ENCODE assay signal across 11 cellular contexts in the genomic region with DNA sequence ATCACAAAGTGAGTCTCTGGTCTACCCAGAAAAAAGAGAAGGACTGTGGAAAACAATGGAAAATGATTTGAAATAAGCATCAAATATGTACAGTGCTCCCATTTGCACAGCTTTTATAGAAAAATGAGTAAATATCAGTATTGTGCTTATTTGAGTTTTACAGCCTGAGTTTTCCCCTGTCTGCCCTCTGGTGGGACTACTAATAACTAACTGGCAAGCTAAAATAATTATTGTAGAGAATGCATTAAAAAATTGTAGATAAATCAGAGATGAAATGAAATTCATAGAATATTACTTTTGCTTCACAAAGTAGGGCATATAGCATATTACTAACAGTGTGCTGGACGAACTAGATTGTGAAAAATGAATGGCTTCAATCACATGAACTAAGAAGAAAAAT.
DNase-seq lines count a peak whose midpoint lies in the region; FAIRE-seq and TF ChIP-seq lines count a peak whose summit lies in the region.
"Had no signal": no experiment of that assay in that cellular context is flagged by ENCODE, and none has a peak within 500 bp of the region (broad histone marks: within the 10 kb centered on the region; RNA-seq: fewer than 3 reads in every experiment).

No MANE protein-coding gene starts in this region.

- H3K18ac ChIP-seq in H9 (ENCODE audit: insufficient read length, low read depth, low read length), result no peak overlapping the region

- H3K27ac ChIP-seq in AG04450 (ENCODE audit: low read depth, low read length) (no peak overlapping the region), H9 (ENCODE audit: insufficient read length, low read depth, low read length) (no peak overlapping the region)
- H3K27ac ChIP-seq: thyroid gland had no signal

- no peak overlapping the region for H2AK5ac ChIP-seq in H9 (ENCODE audit: insufficient read length, low read length)

- H3K9me3 ChIP-seq in AG04450 (ENCODE audit: control insufficient read depth, insufficient read depth, low read length), result no peaks in the 10 kb centered on the region
- H3K9me3 ChIP-seq in H9 (ENCODE audit: control insufficient read depth, low read depth, low read length), result no peaks in the 10 kb centered on the region
- H3K9me3 ChIP-seq: thyroid gland had no signal

- H3K9me3 Mint-ChIP-seq in H9, result no peaks in the 10 kb centered on the region; a peak in 2 of 5 replicates

- TF ChIP-seq CTCF in AG04450 (IDR thresholded peaks at IDR 0.05; ENCODE audit: low read depth, low read length) (peak; percentile 67), H9 (conservative IDR thresholded peaks at IDR 0.05) (peak; percentile 35; the same call in 1 of the 3 replicates), WI38 (IDR thresholded peaks at IDR 0.05; ENCODE audit: low read depth, low read length) (peak; percentile 9; the same call in 1 of the 2 replicates)

- H3K4me3 Mint-ChIP-seq in H9, result no peak overlapping the region
- H3K4me3 Mint-ChIP-seq: activated T-helper 1 cell treated with anti-CD3 and anti-CD28 coated beads, Interleukin-12 subunit alpha, Interleukin-12 subunit beta, Interleukin-2, Interleukin-4 antibody, amounts not matched to agents 30 ng/mL and 10 ng/mL and 1 ng/mL, durations not matched to agents 14 hours and 24 hours and 36 hours; dendritic cell treated with granulocyte-macrophage colony-stimulating factor and Interleukin-4, amounts not matched to agents 40 ng/mL and 50 ng/mL, for 4 days had no signal

- FAIRE-seq in frontal cortex (lab: Jason Lieb, UNC), result peak; percentile 44

- no CpG with 5 or more reads among the region's 1 CpG for WGBS in H9 (ENCODE audit: extremely low coverage, insufficient read length, low lambda C conversion rate)

- CTCF ChIA-PET in AG04450 (lab: Charles Lee), result interaction anchor here (0.7 to 1.9 kb wide), 7 partner anchors 8 to 1284 kb away, joined by 3 to 6 read pairs (median 4); no protein-coding TSS in a partner anchor

- POLR2A ChIA-PET in AG04450 (lab: Yijun Ruan, JAX), result no interaction called here

- no peak overlapping the region for H4K91ac ChIP-seq in H9 (ENCODE audit: insufficient read length, low read depth, low read length)

- no peak overlapping the region for H4K5ac ChIP-seq in H9 (ENCODE audit: insufficient read length, low read depth, low read length)

- no peaks in the 10 kb centered on the region; the same call in 1 of the 2 replicates for H3K4me1 ChIP-seq in H9 (ENCODE audit: insufficient read depth, low read length)
- H3K4me1 ChIP-seq: thyroid gland had no signal

- H3K27ac Mint-ChIP-seq in H9, result no peak overlapping the region
- H3K27ac Mint-ChIP-seq: activated T-helper 1 cell treated with anti-CD3 and anti-CD28 coated beads, Interleukin-12 subunit alpha, Interleukin-12 subunit beta, Interleukin-2, Interleukin-4 antibody, amounts not matched to agents 30 ng/mL and 10 ng/mL and 1 ng/mL, durations not matched to agents 14 hours and 24 hours and 36 hours; dendritic cell treated with granulocyte-macrophage colony-stimulating factor and Interleukin-4, amounts not matched to agents 40 ng/mL and 50 ng/mL, for 4 days had no signal

- H3K36me3 Mint-ChIP-seq in H9 (ENCODE audit: insufficient read depth in 1 of 3, low read depth in 3 of 3), result no peaks in the 10 kb centered on the region

- no peak overlapping the region for H2BK20ac ChIP-seq in H9 (ENCODE audit: low read depth, low read length, poor library complexity, severe bottlenecking)

- no peak overlapping the region for H4K8ac ChIP-seq in H9 (replicated peaks; ENCODE audit: insufficient read length, low read depth, low read length)

- H3K23me2 ChIP-seq in H9 (ENCODE audit: insufficient read length, low read depth, low read length, poor library complexity, severe bottlenecking), result no peaks in the 10 kb centered on the region

- H3K27me3 Mint-ChIP-seq in H9 (ENCODE audit: low read depth), result no peaks in the 10 kb centered on the region
- H3K27me3 Mint-ChIP-seq: dendritic cell treated with granulocyte-macrophage colony-stimulating factor and Interleukin-4, amounts not matched to agents 40 ng/mL and 50 ng/mL, for 4 days had no signal

- H3K27me3 ChIP-seq in AG04450 (ENCODE audit: control insufficient read depth, insufficient read depth, low read length) (no peaks in the 10 kb centered on the region), H9 (ENCODE audit: insufficient read depth, low read length) (no peaks in the 10 kb centered on the region)
- H3K27me3 ChIP-seq: thyroid gland had no signal

- no peaks in the 10 kb centered on the region for H4K20me1 ChIP-seq in H9 (ENCODE audit: control insufficient read depth, insufficient read depth, insufficient read length)

- H3K4me2 ChIP-seq in H9 (ENCODE audit: insufficient read depth, insufficient read length, low read length), result no peak overlapping the region

- no peak overlapping the region for H3K4me3 ChIP-seq in AG04450 (ENCODE audit: low read depth, low read length)
- H3K4me3 ChIP-seq in WI38 (ENCODE audit: low read depth, low read length), result no peak overlapping the region
- H3K4me3 ChIP-seq: thyroid gland had no signal

- no peak overlapping the region for H3K56ac ChIP-seq in H9 (ENCODE audit: insufficient read length, low read depth, low read length)

- H3K79me1 ChIP-seq in H9 (ENCODE audit: insufficient read depth, low read depth, low read length, poor library complexity, severe bottlenecking), result no peaks in the 10 kb centered on the region

- no peak overlapping the region for H3K14ac ChIP-seq in H9 (ENCODE audit: insufficient read depth, low read length)

- DNase-seq in AG04450 (ENCODE audit: low read depth, low spot score) (peak; percentile 4), H9 (no peak), frontal cortex (ENCODE audit: low spot score in 2 of 2) (no peak), C1 segment of cervical spinal cord (lab: John Stamatoyannopoulos, UW) (no peak), hippocampal formation (lab: John Stamatoyannopoulos, UW) (no peak), activated gamma-delta T cell (lab: John Stamatoyannopoulos, UW) (no peak)
- DNase-seq in stimulated activated CD8-positive, alpha-beta memory T cell treated with anti-CD3 and anti-CD28 coated beads, Interleukin-4, amount 100 ng/mL, for 48 hours, result no peak
- DNase-seq: thyroid gland had no signal

- H3K23ac ChIP-seq in H9 (ENCODE audit: insufficient read length, low read depth, low read length), result no peak overlapping the region

- no peak overlapping the region for H3K9ac ChIP-seq in H9 (ENCODE audit: extremely low read depth, insufficient read length, low read length)

- H3K79me2 ChIP-seq in H9 (ENCODE audit: insufficient read depth, low read length), result no peaks in the 10 kb centered on the region

- H3K4ac ChIP-seq in H9 (ENCODE audit: low read depth, low read length), result no peak overlapping the region

- H2AFZ ChIP-seq in H9 (ENCODE audit: low read length), result no peak overlapping the region

- H2BK120ac ChIP-seq in H9 (ENCODE audit: low read depth, low read length, poor library complexity, severe bottlenecking), result no peak overlapping the region

- H2BK5ac ChIP-seq in H9 (ENCODE audit: insufficient read length, low read length), result no peak overlapping the region

- H3K4me1 Mint-ChIP-seq in H9, result peaks cover 6% of the 10 kb centered on the region in 2 experiments; a peak in 3 of 4 replicates

- no peak overlapping the region for H3T11ph ChIP-seq in H9 (ENCODE audit: low read length)

- no peak overlapping the region for H2BK12ac ChIP-seq in H9 (ENCODE audit: insufficient read length, low read depth, low read length)

- H2BK15ac ChIP-seq in H9 (ENCODE audit: low read depth, low read length), result no peak overlapping the region

Comparison
In these comparisons a context has a peak if more than half of its experiments do, and no peak if none do; other contexts are left out.
1. CTCF ChIP-seq: peak in every context shown above with its lines; median percentile 67 in AG04450; 35 in H9; 9 in WI38.